ENCODE assay signal across 13 cellular contexts in the genomic region with DNA sequence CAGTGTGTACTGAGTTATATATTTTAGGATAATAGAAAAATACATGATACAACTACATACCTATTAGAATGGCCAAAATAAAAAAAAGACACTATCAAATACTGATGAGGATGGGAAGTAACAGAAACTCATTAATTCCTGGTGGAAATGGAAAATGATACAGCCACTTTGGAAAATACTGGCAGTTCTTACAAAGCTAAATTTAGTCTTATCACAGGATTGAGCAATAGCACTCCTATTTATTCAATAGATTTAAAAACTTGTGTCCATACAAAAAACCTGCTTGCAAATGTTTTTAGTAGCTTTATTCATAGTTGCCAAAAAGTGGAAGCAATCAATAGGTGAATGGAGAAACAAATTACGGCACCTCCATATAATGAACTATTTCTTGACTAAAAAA.
DNase-seq lines count a peak whose midpoint lies in the region; ATAC-seq and TF ChIP-seq lines count a peak whose summit lies in the region.
"Had no signal": no experiment of that assay in that cellular context is flagged by ENCODE, and none has a peak within 500 bp of the region (broad histone marks: within the 10 kb centered on the region; RNA-seq: fewer than 3 reads in every experiment).

No MANE protein-coding gene starts in this region.

- H4K20me1 ChIP-seq in osteoblast (ENCODE audit: insufficient read depth, low read length), result no peaks in the 10 kb centered on the region

- H3K4me1 Mint-ChIP-seq in T-helper 17 cell (peaks cover 2% of the 10 kb centered on the region), endothelial cell (ENCODE audit: unreplicated experiment) (no peaks in the 10 kb centered on the region)
- H3K4me1 Mint-ChIP-seq: CD14-positive monocyte had no signal

- no peak for ATAC-seq in T-helper 17 cell
- ATAC-seq: CD8-positive, alpha-beta T cell had no signal

- H3K36me3 Mint-ChIP-seq in T-helper 17 cell (ENCODE audit: low read depth), result peaks cover 3% of the 10 kb centered on the region
- peaks cover 3% of the 10 kb centered on the region for H3K36me3 Mint-ChIP-seq in endothelial cell (ENCODE audit: low read depth, unreplicated experiment)
- H3K36me3 Mint-ChIP-seq: CD14-positive monocyte; CD8-positive, alpha-beta T cell had no signal

- H3K4me3 ChIP-seq in endocrine pancreas (ENCODE audit: control insufficient read depth, insufficient read depth, low read length) (peak overlapping the region; percentile 83), osteoblast (ENCODE audit: insufficient read depth, low read length) (no peak overlapping the region), breast epithelium (no peak overlapping the region)
- H3K4me3 ChIP-seq: GM23248 had no signal

- H3K27me3 Mint-ChIP-seq in T-helper 17 cell (no peaks in the 10 kb centered on the region), endothelial cell (ENCODE audit: unreplicated experiment) (no peaks in the 10 kb centered on the region)

- H3K9ac ChIP-seq in endocrine pancreas (ENCODE audit: control insufficient read depth, insufficient read depth, low read length), result no peak overlapping the region
- H3K9ac ChIP-seq: GM23248 had no signal

- H3K36me3 ChIP-seq in endocrine pancreas (ENCODE audit: control insufficient read depth, insufficient read depth, low read length), result no peaks in the 10 kb centered on the region
- no peaks in the 10 kb centered on the region for H3K36me3 ChIP-seq in osteoblast (ENCODE audit: insufficient read depth, low read length)
- no peaks in the 10 kb centered on the region for H3K36me3 ChIP-seq in breast epithelium

- no peak for TF ChIP-seq CTCF in VCaP (conservative IDR thresholded peaks at IDR 0.05)
- no peak for TF ChIP-seq CTCF in osteoblast (IDR thresholded peaks at IDR 0.05; ENCODE audit: extremely low read depth, low read depth, low read length)
- no peak for TF ChIP-seq CTCF in endothelial cell (IDR thresholded peaks at IDR 0.05; ENCODE audit: unreplicated experiment)
- no peak for TF ChIP-seq CTCF in breast epithelium (IDR thresholded peaks at IDR 0.05)

- no peaks in the 10 kb centered on the region for H3K79me2 ChIP-seq in osteoblast (ENCODE audit: insufficient read depth, low read length)

- no peaks in the 10 kb centered on the region for H3K9me3 Mint-ChIP-seq in endothelial cell (ENCODE audit: unreplicated experiment)
- H3K9me3 Mint-ChIP-seq: CD14-positive monocyte; CD8-positive, alpha-beta T cell had no signal

- H3K27me3 ChIP-seq in endocrine pancreas (ENCODE audit: control insufficient read depth, insufficient read depth, low read length), result no peaks in the 10 kb centered on the region
- H3K27me3 ChIP-seq in osteoblast (ENCODE audit: insufficient read depth, low read length), result no peaks in the 10 kb centered on the region
- no peaks in the 10 kb centered on the region for H3K27me3 ChIP-seq in breast epithelium

- H3K27ac Mint-ChIP-seq in T-helper 17 cell, result no peak overlapping the region
- H3K27ac Mint-ChIP-seq in endothelial cell (ENCODE audit: unreplicated experiment), result no peak overlapping the region
- H3K27ac Mint-ChIP-seq: CD14-positive monocyte; CD8-positive, alpha-beta T cell had no signal

- peak overlapping the region; percentile 93 for H3K27ac ChIP-seq in VCaP
- H3K27ac ChIP-seq in osteoblast (ENCODE audit: low read depth, low read length), result no peak overlapping the region
- no peak overlapping the region for H3K27ac ChIP-seq in breast epithelium
- H3K27ac ChIP-seq: GM23248, HL-60 had no signal

- DNase-seq in G401 (ENCODE audit: low spot score) (peak; percentile 3), osteoblast (ENCODE audit: insufficient read length, low spot score, missing footprints) (peak; percentile 18), T-helper 17 cell (no peak), endothelial cell (ENCODE audit: low spot score) (no peak), breast epithelium (ENCODE audit: low spot score in 2 of 2) (no peak)
- DNase-seq: CD8-positive, alpha-beta T cell; DND-41; GF-D8; GM23248 had no signal

- in situ Hi-C loops in G401 (cut with HindIII; ENCODE audit: low sequenced_read_pairs), result no loop called here

- intact Hi-C loops in breast epithelium (cut with DNase I; ENCODE audit: low total_unique reads), result no loop called here

- no peak overlapping the region for H3K4me2 ChIP-seq in osteoblast (ENCODE audit: insufficient read depth, low read length)

- no peak overlapping the region for H3K4me3 Mint-ChIP-seq in T-helper 17 cell
- H3K4me3 Mint-ChIP-seq in endothelial cell (ENCODE audit: unreplicated experiment), result no peak overlapping the region
- H3K4me3 Mint-ChIP-seq: CD14-positive monocyte; CD8-positive, alpha-beta T cell had no signal

- H3K9me3 ChIP-seq in endocrine pancreas (ENCODE audit: control insufficient read depth, low read length) (no peaks in the 10 kb centered on the region), osteoblast (ENCODE audit: low read depth, low read length) (no peaks in the 10 kb centered on the region), T-helper 17 cell (ENCODE audit: control insufficient read depth, low read length, poor library complexity, severe bottlenecking) (no peaks in the 10 kb centered on the region), breast epithelium (no peaks in the 10 kb centered on the region)

- no peak for TF ChIP-seq POLR2A in breast epithelium (IDR thresholded peaks at IDR 0.05)

- H3K4me1 ChIP-seq in endocrine pancreas (ENCODE audit: control insufficient read depth, insufficient read depth, low read length), result peaks cover 18% of the 10 kb centered on the region
- H3K4me1 ChIP-seq in osteoblast (ENCODE audit: insufficient read depth, low read length), result peaks cover 8% of the 10 kb centered on the region
- H3K4me1 ChIP-seq in breast epithelium, result no peaks in the 10 kb centered on the region

- no peak overlapping the region for H2AFZ ChIP-seq in osteoblast (ENCODE audit: low read length)
- H2AFZ ChIP-seq: GM23248 had no signal

Comparison
In these comparisons a context has a peak if more than half of its experiments do, and no peak if none do; other contexts are left out.
1. DNase-seq: peak in G401 (single experiment) and osteoblast (single experiment); none in T-helper 17 cell (0 of 3), endothelial cell (single experiment) and breast epithelium (0 of 2).